ENCODE assay signal across 13 cellular contexts in the genomic region with DNA sequence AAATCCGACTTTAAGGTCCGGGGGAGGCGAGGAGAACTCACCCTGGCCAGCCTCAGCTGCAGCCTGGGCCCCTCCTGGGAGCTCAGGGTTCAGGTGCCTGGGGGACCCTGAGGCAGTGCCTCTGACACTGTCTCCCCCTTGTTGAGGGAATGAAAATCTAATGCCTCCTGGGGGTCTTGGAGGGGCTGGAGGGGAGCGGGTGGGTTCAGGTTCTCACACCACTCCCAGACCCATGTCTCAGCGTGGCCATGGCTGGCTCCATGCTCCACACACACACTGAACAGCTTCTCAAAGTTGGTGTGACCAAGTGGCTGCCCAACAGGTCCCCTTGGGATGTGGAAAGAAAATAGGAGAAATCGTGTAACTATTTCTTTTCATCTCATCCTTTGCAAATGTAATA. TPM values are rescaled to one million over a fixed set of nuclear protein-coding genes. Genes with fewer than 3 reads are reported as not detected.
DNase-seq lines count a peak whose midpoint lies in the region; TF ChIP-seq lines count a peak whose summit lies in the region.
"Had no signal": no experiment of that assay in that cellular context is flagged by ENCODE, and none has a peak within 500 bp of the region (broad histone marks: within the 10 kb centered on the region; RNA-seq: fewer than 3 reads in every experiment).

No MANE protein-coding gene starts in this region.

- no peak overlapping the region for H2AFZ ChIP-seq in H9 (ENCODE audit: low read length)

- no peak overlapping the region for H4K91ac ChIP-seq in H9 (ENCODE audit: insufficient read length, low read depth, low read length)

- peaks cover 71% of the 10 kb centered on the region for H3K27me3 Mint-ChIP-seq in H9 (ENCODE audit: low read depth)

- TF ChIP-seq POLR2A in stomach (IDR thresholded peaks at IDR 0.05), result no peak

- WGBS in H9 (ENCODE audit: extremely low coverage, insufficient read length, low lambda C conversion rate), result no CpG with 5 or more reads among the region's 6 CpGs
- no CpG with 5 or more reads among the region's 6 CpGs for WGBS in mesendoderm (ENCODE audit: extremely low coverage, insufficient coverage, low lambda C conversion rate)
- WGBS in stomach, 5 donors, result 74 to 95% (median 85%) methylated on average over 6 of the region's 6 CpGs

- peak overlapping the region; percentile 31 to 64; a peak in 4 of 5 replicates for H3K4me3 Mint-ChIP-seq in H9

- peaks cover 11% of the 10 kb centered on the region for H3K23me2 ChIP-seq in H9 (ENCODE audit: insufficient read length, low read depth, low read length, poor library complexity, severe bottlenecking)

- H3K14ac ChIP-seq in H9 (ENCODE audit: insufficient read depth, low read length), result no peak overlapping the region

- H3K27me3 ChIP-seq in H9 (ENCODE audit: insufficient read depth, low read length) (peaks cover 20% of the 10 kb centered on the region; the same call in 1 of the 2 replicates), adipocyte (replicated peaks; ENCODE audit: control insufficient read depth, insufficient read depth, low read length) (no peaks in the 10 kb centered on the region), mesendoderm (ENCODE audit: insufficient read depth, low read length, poor library complexity) (peaks cover 1% of the 10 kb centered on the region), stomach (peaks cover 5 to 73% (median 24%) of the 10 kb centered on the region in 3 donors)

- H3K36me3 ChIP-seq in adipocyte (ENCODE audit: control insufficient read depth, insufficient read depth, low read length, severe bottlenecking) (no peaks in the 10 kb centered on the region), mesendoderm (ENCODE audit: control insufficient read depth, insufficient read depth, low read length) (no peaks in the 10 kb centered on the region), stomach (no peaks in the 10 kb centered on the region)

- H3K4me2 ChIP-seq in H9 (ENCODE audit: insufficient read depth, insufficient read length, low read length) (no peak overlapping the region), mesendoderm (ENCODE audit: low read length) (no peak overlapping the region)

- H4K8ac ChIP-seq in H9 (replicated peaks; ENCODE audit: insufficient read length, low read depth, low read length), result no peak overlapping the region
- no peak overlapping the region for H4K8ac ChIP-seq in mesendoderm (ENCODE audit: low read depth, low read length)

- H3K4ac ChIP-seq in H9 (ENCODE audit: low read depth, low read length), result no peak overlapping the region
- no peak overlapping the region for H3K4ac ChIP-seq in mesendoderm (ENCODE audit: low read depth, low read length)

- no peak overlapping the region for H2BK120ac ChIP-seq in H9 (ENCODE audit: low read depth, low read length, poor library complexity, severe bottlenecking)
- H2BK120ac ChIP-seq in mesendoderm (ENCODE audit: low read depth, low read length), result no peak overlapping the region

- H3K79me1 ChIP-seq in H9 (ENCODE audit: insufficient read depth, low read depth, low read length, poor library complexity, severe bottlenecking) (no peaks in the 10 kb centered on the region), mesendoderm (ENCODE audit: low read length) (no peaks in the 10 kb centered on the region)

- H3K18ac ChIP-seq in H9 (ENCODE audit: insufficient read length, low read depth, low read length) (no peak overlapping the region), mesendoderm (ENCODE audit: low read length) (no peak overlapping the region)

- intact Hi-C loops in stomach (cut with DNase I; ENCODE audit: low total_unique reads), result no loop called here

- peaks cover 24 to 43% of the 10 kb centered on the region in 2 experiments for H3K4me1 Mint-ChIP-seq in H9

- H2BK20ac ChIP-seq in H9 (ENCODE audit: low read depth, low read length, poor library complexity, severe bottlenecking), result no peak overlapping the region

- no peak for TF ChIP-seq EP300 in stomach (IDR thresholded peaks at IDR 0.05)

- no peaks in the 10 kb centered on the region for H3K9me3 Mint-ChIP-seq in H9
- H3K9me3 Mint-ChIP-seq: activated naive CD4-positive, alpha-beta T cell treated with anti-CD3 and anti-CD28 coated beads, Interleukin-2, amount 50 U/mL, for 72 hours had no signal

- H3K4me1 ChIP-seq in H9 (ENCODE audit: insufficient read depth, low read length) (peaks cover 2% of the 10 kb centered on the region; the same call in 1 of the 2 replicates), adipocyte (ENCODE audit: control insufficient read depth, insufficient read depth, low read length) (peaks cover 49% of the 10 kb centered on the region), mesendoderm (ENCODE audit: control insufficient read depth, low read depth, low read length) (peaks cover 14% of the 10 kb centered on the region), stomach (peaks cover 20 to 50% (median 43%) of the 10 kb centered on the region in 4 donors)

- no peaks in the 10 kb centered on the region for H3K36me3 Mint-ChIP-seq in H9 (ENCODE audit: insufficient read depth in 1 of 3, low read depth in 3 of 3)
- H3K36me3 Mint-ChIP-seq: activated naive CD4-positive, alpha-beta T cell treated with anti-CD3 and anti-CD28 coated beads, Interleukin-2, amount 50 U/mL, for 72 hours had no signal

- DNase-seq in H9 (no peak), adipocyte (ENCODE audit: low read depth) (no peak), mesendoderm (no peak), stomach (no peak), NCI-H1048 (lab: John Stamatoyannopoulos, UW) (no peak), NK-92 (lab: John Stamatoyannopoulos, UW; ENCODE audit: unreplicated experiment) (no peak), DMS79 (lab: John Stamatoyannopoulos, UW) (no peak)
- DNase-seq: MM.1S; NCI-H2227 treated with DMSO at 0.1 percent for 48 hours; occipital lobe; stimulated activated CD4-positive, alpha-beta T cell treated with anti-CD3 and anti-CD28 coated beads, Interleukin-1b, Interleukin-23, amount 100 ng/mL, for 48 hours; T-helper 9 cell had no signal

- H4K20me1 ChIP-seq in H9 (ENCODE audit: control insufficient read depth, insufficient read depth, insufficient read length), result peaks cover 4% of the 10 kb centered on the region

- H3K9ac ChIP-seq in H9 (ENCODE audit: extremely low read depth, insufficient read length, low read length) (no peak overlapping the region), adipocyte (ENCODE audit: low read length) (peak overlapping the region; percentile 79), mesendoderm (ENCODE audit: low read length) (no peak overlapping the region)

- H3K9me3 ChIP-seq in H9 (ENCODE audit: control insufficient read depth, low read depth, low read length) (no peaks in the 10 kb centered on the region), adipocyte (ENCODE audit: control insufficient read depth, low read length) (no peaks in the 10 kb centered on the region), stomach (no peaks in the 10 kb centered on the region)

- H2AK5ac ChIP-seq in H9 (ENCODE audit: insufficient read length, low read length) (no peak overlapping the region), mesendoderm (ENCODE audit: low read length) (no peak overlapping the region)

- H3K4me3 ChIP-seq in adipocyte (ENCODE audit: low read length) (peak overlapping the region; percentile 74), mesendoderm (ENCODE audit: low read length) (no peak overlapping the region), stomach (peak overlapping the region in 2 of 4 donors; percentile 40 to 46)

- H3K79me2 ChIP-seq in H9 (ENCODE audit: insufficient read depth, low read length) (no peaks in the 10 kb centered on the region), mesendoderm (ENCODE audit: control insufficient read depth, insufficient read depth, low read length) (no peaks in the 10 kb centered on the region)

- no peak overlapping the region for H2BK15ac ChIP-seq in H9 (ENCODE audit: low read depth, low read length)
- no peak overlapping the region for H2BK15ac ChIP-seq in mesendoderm (replicated peaks; ENCODE audit: low read depth)

- H4K5ac ChIP-seq in H9 (ENCODE audit: insufficient read length, low read depth, low read length) (no peak overlapping the region), mesendoderm (ENCODE audit: low read length) (no peak overlapping the region)

- H3K23ac ChIP-seq in H9 (ENCODE audit: insufficient read length, low read depth, low read length), result no peak overlapping the region
- no peak overlapping the region for H3K23ac ChIP-seq in mesendoderm (ENCODE audit: low read length)

- H2BK5ac ChIP-seq in H9 (ENCODE audit: insufficient read length, low read length) (no peak overlapping the region), mesendoderm (ENCODE audit: low read length) (no peak overlapping the region)

- H3K27ac Mint-ChIP-seq in H9, result no peak overlapping the region
- H3K27ac Mint-ChIP-seq: activated naive CD4-positive, alpha-beta T cell treated with anti-CD3 and anti-CD28 coated beads, Interleukin-2, amount 50 U/mL, for 72 hours had no signal

- no peak overlapping the region for H2BK12ac ChIP-seq in H9 (ENCODE audit: insufficient read length, low read depth, low read length)

- H3T11ph ChIP-seq in H9 (ENCODE audit: low read length), result no peak overlapping the region

- H3K56ac ChIP-seq in H9 (ENCODE audit: insufficient read length, low read depth, low read length), result no peak overlapping the region
- peak overlapping the region; percentile 87 for H3K56ac ChIP-seq in mesendoderm (ENCODE audit: low read length)

- no peak for TF ChIP-seq CTCF in H9 (conservative IDR thresholded peaks at IDR 0.05)
- TF ChIP-seq CTCF in stomach (IDR thresholded peaks at IDR 0.05), result no peak

- H3K27ac ChIP-seq in H9 (ENCODE audit: insufficient read length, low read depth, low read length) (no peak overlapping the region), mesendoderm (ENCODE audit: low read depth, low read length) (no peak overlapping the region), stomach (peak overlapping the region in 4 of 5 donors; percentile 49 to 84 (median 77))

RNA-seq across cellular contexts. Expression of gene PRCD, which starts 0.9 kb away (rescaled TPM):
- 0.42 and 0.46 TPM in 2 replicates for total RNA-seq in H9 (2021)
- 0.59 TPM for polyA plus RNA-seq in mesendoderm (2013, experiment 1 of 2)
- 0.55 TPM for polyA plus RNA-seq in mesendoderm (2013, experiment 2 of 2)
- total RNA-seq in stomach, result 1 to 10 TPM in 1 of 5 donors, under 1 TPM in 1, not detected in 3; 0.72 to 5.7 TPM
- 10 to 100 TPM in 1 of 3 donors, 1 to 10 TPM in 2; 3.6 to 12.2 (median 4.2) TPM for polyA plus RNA-seq in stomach
- total RNA-seq: activated naive CD4-positive, alpha-beta T cell treated with anti-CD3 and anti-CD28 coated beads, Interleukin-2, amount 50 U/mL, for 72 hours had no signal

RNA-seq across cellular contexts. Expression of gene CYGB, which starts 1.4 kb away (rescaled TPM):
- total RNA-seq in H9 (2021) (2.4 and 2.8 TPM in 2 replicates), stomach (10 to 100 TPM in 3 of 5 donors, 1 to 10 TPM in 1, not detected in 1; 6.8 to 40.4 (median 28.4) TPM)
- 0.88 TPM for polyA plus RNA-seq in mesendoderm (2013, experiment 1 of 2)
- polyA plus RNA-seq in mesendoderm (2013, experiment 2 of 2), result 0.88 TPM
- polyA plus RNA-seq in stomach, result 100 to 1,000 TPM in 1 of 3 donors, 10 to 100 TPM in 1, 1 to 10 TPM in 1; 9.9 to 101 (median 65.1) TPM
- total RNA-seq: activated naive CD4-positive, alpha-beta T cell treated with anti-CD3 and anti-CD28 coated beads, Interleukin-2, amount 50 U/mL, for 72 hours had no signal

RNA-seq across cellular contexts. Expression of gene RHBDF2, which starts 37.7 kb away (rescaled TPM):
- total RNA-seq in H9 (2021), result 17.1 and 19.7 TPM in 2 replicates
- polyA plus RNA-seq in mesendoderm (2013, experiment 1 of 2), result 12.3 TPM
- 11.8 TPM for polyA plus RNA-seq in mesendoderm (2013, experiment 2 of 2)
- total RNA-seq in stomach, result 100 to 1,000 TPM in 2 of 5 donors, 10 to 100 TPM in 3; 16.9 to 175 (median 43.8) TPM
- 10 to 100 TPM in 1 of 3 donors, 1 to 10 TPM in 2; 4.6 to 17.5 (median 9.2) TPM for polyA plus RNA-seq in stomach

RNA-seq across cellular contexts. Expression of gene ST6GALNAC2, which starts 46.7 kb away (rescaled TPM):
- total RNA-seq in H9 (2021) (0.37 and 0.46 TPM in 2 replicates), stomach (10 to 100 TPM in 2 of 5 donors, 1 to 10 TPM in 3; 1.2 to 17.8 (median 3.6) TPM)
- polyA plus RNA-seq in mesendoderm (2013, experiment 1 of 2), result 0.04 TPM
- 0.04 TPM for polyA plus RNA-seq in mesendoderm (2013, experiment 2 of 2)
- polyA plus RNA-seq in stomach, result 10 to 100 TPM in 1 of 3 donors, 1 to 10 TPM in 2; 3.9 to 17.1 (median 5.5) TPM
- total RNA-seq: activated naive CD4-positive, alpha-beta T cell treated with anti-CD3 and anti-CD28 coated beads, Interleukin-2, amount 50 U/mL, for 72 hours; occipital lobe had no signal

Comparison
In these comparisons a context has a peak if more than half of its experiments do, and no peak if none do; other contexts are left out.
1. H3K27ac ChIP-seq: peak in stomach (4 of 5); none in H9 (single experiment) and mesendoderm (single experiment).